8 cellular contexts compared by ENCODE assay signal in genomic region chr17:39617446-39618251, GRCh38. TPM values are rescaled to one million over a fixed set of nuclear protein-coding genes. Genes with fewer than 3 reads are reported as not detected.
DNase-seq lines count a peak whose midpoint lies in the region; ATAC-seq lines count a peak whose summit lies in the region.

No MANE protein-coding gene starts in this region.

- no peaks in the 10 kb centered on the region for H3K4me1 ChIP-seq in mesodermal cell (ENCODE audit: control insufficient read depth, insufficient read depth, low read length, poor library complexity, severe bottlenecking)

- H3K36me3 ChIP-seq in mesodermal cell (ENCODE audit: control insufficient read depth, insufficient read depth, low read length), result no peaks in the 10 kb centered on the region

- peaks cover 0 to 4% of the 10 kb centered on the region in 2 donors for H3K36me3 Mint-ChIP-seq in stimulated activated naive B cell treated with anti-CD40 and anti-IgM and Interleukin-4, amounts not matched to agents 10 μg/mL and 1 μg/mL and 100 μg/mL, for 72 hours

- H3K4me3 ChIP-seq in mesodermal cell (ENCODE audit: extremely low read depth, insufficient read depth, low read length, poor library complexity, severe bottlenecking), result peak overlapping the region; percentile 41

- no peak overlapping the region for H3K27ac ChIP-seq in mesodermal cell (ENCODE audit: low read depth, low read length, severe bottlenecking)

- no peaks in the 10 kb centered on the region for H3K9me3 ChIP-seq in mesodermal cell (ENCODE audit: control insufficient read depth, low read length)

- H3K27me3 Mint-ChIP-seq in stimulated activated naive B cell treated with anti-CD40 and anti-IgM and Interleukin-4, amounts not matched to agents 10 μg/mL and 1 μg/mL and 100 μg/mL, for 72 hours, result peaks cover 26 to 37% of the 10 kb centered on the region in 2 donors

- peaks cover 20 to 49% of the 10 kb centered on the region in 2 donors for H3K4me1 Mint-ChIP-seq in stimulated activated naive B cell treated with anti-CD40 and anti-IgM and Interleukin-4, amounts not matched to agents 10 μg/mL and 1 μg/mL and 100 μg/mL, for 72 hours

- no peak overlapping the region for H3K27ac Mint-ChIP-seq in stimulated activated naive B cell treated with anti-CD40 and anti-IgM and Interleukin-4, amounts not matched to agents 10 μg/mL and 1 μg/mL and 100 μg/mL, for 72 hours

- H3K9me3 Mint-ChIP-seq in stimulated activated naive B cell treated with anti-CD40 and anti-IgM and Interleukin-4, amounts not matched to agents 10 μg/mL and 1 μg/mL and 100 μg/mL, for 72 hours, result no peaks in the 10 kb centered on the region

- peak; percentile 56 to 61 for ATAC-seq in stimulated activated naive B cell treated with anti-CD40 and anti-IgM and Interleukin-4, amounts not matched to agents 10 μg/mL and 1 μg/mL and 100 μg/mL, for 72 hours (replicated peaks)
- no peak for ATAC-seq in HG02981 (IDR thresholded peaks at IDR 0.05; ENCODE audit: unreplicated experiment)

- H3K4me3 Mint-ChIP-seq in stimulated activated naive B cell treated with anti-CD40 and anti-IgM and Interleukin-4, amounts not matched to agents 10 μg/mL and 1 μg/mL and 100 μg/mL, for 72 hours, result peak overlapping the region; percentile 81 to 84

- WGBS in mesodermal cell (ENCODE audit: insufficient coverage in 2 of 2), 2 experiments, result 0 to 1% methylated on average over 34 to 55 of the region's 79 CpGs

- DNase-seq in SIG-M5 treated with dmso at 0.1 percent for 504 hours (lab: John Stamatoyannopoulos, UW; ENCODE audit: unreplicated experiment) (peak; percentile 24), SIG-M5 (lab: John Stamatoyannopoulos, UW) (no peak), NCI-H345 (lab: John Stamatoyannopoulos, UW) (peak; percentile 86), dermis microvascular lymphatic vessel endothelial cell (ENCODE audit: low read depth in 2 of 2) (peak; percentile 15 to 75)
- peak; percentile 49 for DNase-seq in activated CD4-positive, alpha-beta T cell treated with anti-CD3 and anti-CD28 coated beads, Interleukin-2, amount 50 U/mL, for 1 hour
- DNase-seq in stimulated activated naive B cell treated with anti-CD40 and anti-IgM and Interleukin-4, amounts not matched to agents 10 μg/mL and 1 μg/mL and 100 μg/mL, for 72 hours, result no peak

RNA-seq across cellular contexts. Expression of gene PPP1R1B, which starts 9.1 kb away (rescaled TPM):
- not detected in 2 replicates for total RNA-seq in dermis microvascular lymphatic vessel endothelial cell
- 0.37 TPM for polyA plus RNA-seq in mesodermal cell (2013, experiment 1 of 2)
- 0.56 TPM for polyA plus RNA-seq in mesodermal cell (2013, experiment 2 of 2)

RNA-seq across cellular contexts. Expression of gene NEUROD2, which starts 9.9 kb away (rescaled TPM):
- not detected in 2 replicates for total RNA-seq in dermis microvascular lymphatic vessel endothelial cell
- polyA plus RNA-seq in mesodermal cell (2013, experiment 1 of 2), result not detected
- polyA plus RNA-seq in mesodermal cell (2013, experiment 2 of 2), result not detected

RNA-seq across cellular contexts. Expression of gene STARD3, which starts 19.3 kb away (rescaled TPM):
- 32.7 and 61.3 TPM in 2 replicates for total RNA-seq in dermis microvascular lymphatic vessel endothelial cell
- 45.9 TPM for polyA plus RNA-seq in mesodermal cell (2013, experiment 1 of 2)
- 35.0 TPM for polyA plus RNA-seq in mesodermal cell (2013, experiment 2 of 2)

RNA-seq across cellular contexts. Expression of gene TCAP, which starts 47.5 kb away (rescaled TPM):
- total RNA-seq in dermis microvascular lymphatic vessel endothelial cell, result 0.26 and 0.51 TPM in 2 replicates
- polyA plus RNA-seq in mesodermal cell (2013, experiment 1 of 2), result 1.3 TPM
- 0.96 TPM for polyA plus RNA-seq in mesodermal cell (2013, experiment 2 of 2)

RNA-seq across cellular contexts. Expression of gene PNMT, which starts 50.6 kb away (rescaled TPM):
- 1.2 and 1.4 TPM in 2 replicates for total RNA-seq in dermis microvascular lymphatic vessel endothelial cell
- polyA plus RNA-seq in mesodermal cell (2013, experiment 1 of 2), result 0.66 TPM
- 0.66 TPM for polyA plus RNA-seq in mesodermal cell (2013, experiment 2 of 2)

Comparison
In these comparisons a context has a peak if more than half of its experiments do, and no peak if none do; other contexts are left out.
1. DNase-seq: peak in SIG-M5 treated with dmso at 0.1 percent for 504 hours (single experiment), NCI-H345 (single experiment), activated CD4-positive, alpha-beta T cell treated with anti-CD3 and anti-CD28 coated beads, Interleukin-2, amount 50 U/mL, for 1 hour (single experiment) and dermis microvascular lymphatic vessel endothelial cell (2 of 2); none in SIG-M5 (single experiment) and stimulated activated naive B cell treated with anti-CD40 and anti-IgM and Interleukin-4, amounts not matched to agents 10 μg/mL and 1 μg/mL and 100 μg/mL, for 72 hours (single experiment).